Comparison of ENCODE assay signal across 12 cellular contexts in genomic region chr5:23332650-23333251, GRCh38.
DNase-seq lines count a peak whose midpoint lies in the region; ATAC-seq and TF ChIP-seq lines count a peak whose summit lies in the region.
"Had no signal": no experiment of that assay in that cellular context is flagged by ENCODE, and none has a peak within 500 bp of the region (broad histone marks: within the 10 kb centered on the region; RNA-seq: fewer than 3 reads in every experiment).

No MANE protein-coding gene starts in this region.

- H3K36me3 ChIP-seq in hepatocyte (replicated peaks; ENCODE audit: insufficient read depth, low read depth), result no peaks in the 10 kb centered on the region
- H3K36me3 ChIP-seq: gastrocnemius medialis, thoracic aorta had no signal

- no peak overlapping the region for H3K4me3 ChIP-seq in hepatocyte
- H3K4me3 ChIP-seq: body of pancreas, gastrocnemius medialis, thoracic aorta had no signal

- no peaks in the 10 kb centered on the region for H3K4me1 ChIP-seq in hepatocyte (ENCODE audit: insufficient read depth)
- H3K4me1 ChIP-seq: body of pancreas, gastrocnemius medialis had no signal

- DNase-seq in D341Med (ENCODE audit: low spot score) (peak; percentile 34), SHP77 (lab: John Stamatoyannopoulos, UW) (peak; percentile 14 to 31), hepatocyte (ENCODE audit: low spot score) (peak; percentile 18), CD1c-positive myeloid dendritic cell (ENCODE audit: extremely low spot score) (no peak)
- DNase-seq in activated CD8-positive, alpha-beta memory T cell treated with anti-CD3 and anti-CD28 coated beads, Interleukin-2, amount 50 U/mL, for 4 hours, result no peak
- DNase-seq: activated CD8-positive, alpha-beta T cell treated with anti-CD3 and anti-CD28 coated beads, Interleukin-2, amount 10 ng/mL, durations not matched to agents 7 days and 5 days; body of pancreas; gastrocnemius medialis had no signal

- TF ChIP-seq EP300 in Ishikawa (IDR thresholded peaks at IDR 0.05; ENCODE audit: borderline replicate concordance), result no peak

- WGBS in hepatocyte (ENCODE audit: low lambda C conversion rate, missing lambda C conversion rate), result 9% methylated on average over 1 of the region's 1 CpG

- H3K27me3 ChIP-seq in hepatocyte, result no peaks in the 10 kb centered on the region
- H3K27me3 ChIP-seq: body of pancreas, gastrocnemius medialis had no signal

- no peaks in the 10 kb centered on the region for H3K79me2 ChIP-seq in hepatocyte

- H4K20me1 ChIP-seq in hepatocyte (ENCODE audit: insufficient read depth, poor library complexity, severe bottlenecking), result no peaks in the 10 kb centered on the region

- no peaks in the 10 kb centered on the region for H3K9me3 ChIP-seq in hepatocyte (ENCODE audit: low read depth)
- H3K9me3 ChIP-seq: body of pancreas, gastrocnemius medialis, thoracic aorta had no signal

- TF ChIP-seq CTCF in hepatocyte (IDR thresholded peaks at IDR 0.05; ENCODE audit: poor library complexity), result peak; percentile 44

- ATAC-seq in HG03565 (IDR thresholded peaks at IDR 0.05; ENCODE audit: unreplicated experiment) (no peak), GM19452 (IDR thresholded peaks at IDR 0.05; ENCODE audit: unreplicated experiment) (no peak)
- ATAC-seq: activated CD8-positive, alpha-beta T cell treated with anti-CD3 and anti-CD28 coated beads, Interleukin-2, amount 10 ng/mL, durations not matched to agents 7 days and 5 days; body of pancreas; gastrocnemius medialis had no signal

- no peaks in the 10 kb centered on the region for H3K9me2 ChIP-seq in hepatocyte (replicated peaks; ENCODE audit: insufficient read depth)

- H3K4me2 ChIP-seq in hepatocyte, result no peak overlapping the region

- H2AFZ ChIP-seq in hepatocyte, result no peak overlapping the region

- TF ChIP-seq RAD21 in Ishikawa (IDR thresholded peaks at IDR 0.05; ENCODE audit: low read depth), result peak; percentile 32

- no peak overlapping the region for H3K27ac ChIP-seq in hepatocyte
- H3K27ac ChIP-seq: body of pancreas, gastrocnemius medialis, thoracic aorta had no signal

TF ChIP-seq in Ishikawa, 13 proteins besides CTCF, POLR2A, EP300 and RAD21:
- no peak for TF ChIP-seq USF1 (IDR thresholded peaks at IDR 0.05)
- TF ChIP-seq CREB1 (IDR thresholded peaks at IDR 0.05; ENCODE audit: low read depth), result no peak
- no peak for TF ChIP-seq FOXM1 (IDR thresholded peaks at IDR 0.05; ENCODE audit: borderline replicate concordance, low read depth)
- no peak for TF ChIP-seq MAX (IDR thresholded peaks at IDR 0.05)
- no peak for TF ChIP-seq ZBTB7A (IDR thresholded peaks at IDR 0.05; ENCODE audit: low read depth)
- no peak for TF ChIP-seq TEAD4 (IDR thresholded peaks at IDR 0.05)
- no peak for TF ChIP-seq CEBPB (IDR thresholded peaks at IDR 0.05)
- TF ChIP-seq REST (IDR thresholded peaks at IDR 0.05; ENCODE audit: low read depth), result no peak
TF ChIP-seq in Ishikawa: peak in this region for 0.

Comparison
In these comparisons a context has a peak if more than half of its experiments do, and no peak if none do; other contexts are left out.
1. DNase-seq: peak in D341Med (single experiment), SHP77 (2 of 2) and hepatocyte (single experiment); none in activated CD8-positive, alpha-beta memory T cell treated with anti-CD3 and anti-CD28 coated beads, Interleukin-2, amount 50 U/mL, for 4 hours (single experiment) and CD1c-positive myeloid dendritic cell (single experiment).